Comparison of ENCODE assay signal across 2 cellular contexts in the genomic region with DNA sequence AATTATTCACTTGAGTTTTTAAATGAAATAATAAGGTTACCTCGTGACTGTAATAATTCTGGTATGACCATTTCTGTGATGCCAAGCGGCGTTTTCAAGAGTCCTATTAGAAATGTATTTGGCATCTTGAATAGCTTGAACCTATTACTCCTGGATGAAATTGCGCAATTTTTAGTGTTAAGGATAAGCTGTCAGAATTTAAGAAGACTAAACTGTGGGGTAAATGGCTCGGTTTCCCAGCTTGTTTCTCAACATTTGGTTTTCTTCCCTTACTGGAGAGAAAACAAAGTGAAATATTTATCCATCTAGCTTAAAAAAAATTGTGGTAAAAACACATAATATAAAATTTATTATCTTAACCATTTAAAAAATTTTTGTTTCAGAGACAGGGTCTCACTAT.
TF ChIP-seq lines count a peak whose summit lies in the region.

No MANE protein-coding gene starts in this region.

TF ChIP-seq in SK-N-SH, 30 proteins besides CTCF, POLR2A, EP300 and RAD21 (continued from another document):
- TF ChIP-seq, protein P1, sequence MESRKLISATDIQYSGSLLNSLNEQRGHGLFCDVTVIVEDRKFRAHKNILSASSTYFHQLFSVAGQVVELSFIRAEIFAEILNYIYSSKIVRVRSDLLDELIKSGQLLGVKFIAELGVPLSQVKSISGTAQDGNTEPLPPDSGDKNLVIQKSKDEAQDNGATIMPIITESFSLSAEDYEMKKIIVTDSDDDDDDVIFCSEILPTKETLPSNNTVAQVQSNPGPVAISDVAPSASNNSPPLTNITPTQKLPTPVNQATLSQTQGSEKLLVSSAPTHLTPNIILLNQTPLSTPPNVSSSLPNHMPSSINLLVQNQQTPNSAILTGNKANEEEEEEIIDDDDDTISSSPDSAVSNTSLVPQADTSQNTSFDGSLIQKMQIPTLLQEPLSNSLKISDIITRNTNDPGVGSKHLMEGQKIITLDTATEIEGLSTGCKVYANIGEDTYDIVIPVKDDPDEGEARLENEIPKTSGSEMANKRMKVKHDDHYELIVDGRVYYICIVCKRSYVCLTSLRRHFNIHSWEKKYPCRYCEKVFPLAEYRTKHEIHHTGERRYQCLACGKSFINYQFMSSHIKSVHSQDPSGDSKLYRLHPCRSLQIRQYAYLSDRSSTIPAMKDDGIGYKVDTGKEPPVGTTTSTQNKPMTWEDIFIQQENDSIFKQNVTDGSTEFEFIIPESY (IDR thresholded peaks at IDR 0.05; ENCODE audit: borderline replicate concordance, low read depth): no peak
- TF ChIP-seq NRF1 (IDR thresholded peaks at IDR 0.05; ENCODE audit: low read depth, low read length) (no peak), TAF1 (IDR thresholded peaks at IDR 0.05; ENCODE audit: borderline replicate concordance, low read depth, low read length) (no peak), RXRA (IDR thresholded peaks at IDR 0.05; ENCODE audit: borderline replicate concordance, low read depth) (no peak)
- TF ChIP-seq, protein P2, sequence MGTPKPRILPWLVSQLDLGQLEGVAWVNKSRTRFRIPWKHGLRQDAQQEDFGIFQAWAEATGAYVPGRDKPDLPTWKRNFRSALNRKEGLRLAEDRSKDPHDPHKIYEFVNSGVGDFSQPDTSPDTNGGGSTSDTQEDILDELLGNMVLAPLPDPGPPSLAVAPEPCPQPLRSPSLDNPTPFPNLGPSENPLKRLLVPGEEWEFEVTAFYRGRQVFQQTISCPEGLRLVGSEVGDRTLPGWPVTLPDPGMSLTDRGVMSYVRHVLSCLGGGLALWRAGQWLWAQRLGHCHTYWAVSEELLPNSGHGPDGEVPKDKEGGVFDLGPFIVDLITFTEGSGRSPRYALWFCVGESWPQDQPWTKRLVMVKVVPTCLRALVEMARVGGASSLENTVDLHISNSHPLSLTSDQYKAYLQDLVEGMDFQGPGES (IDR thresholded peaks at IDR 0.05; ENCODE audit: low read depth, low read length): no peak

TF ChIP-seq in SK-N-SH treated with all-trans-retinoic acid at 6 μM for 48 hours, 23 proteins besides CTCF, POLR2A, EP300 and RAD21 (continued from another document):
- no peak for TF ChIP-seq ZNF565 (CRISPR knock-in tag; conservative IDR thresholded peaks at IDR 0.05; ENCODE audit: low read depth)
- TF ChIP-seq TOX (CRISPR knock-in tag; IDR thresholded peaks at IDR 0.05; ENCODE audit: borderline replicate concordance): no peak
- TF ChIP-seq BACH2 (CRISPR knock-in tag; IDR thresholded peaks at IDR 0.05; ENCODE audit: borderline replicate concordance): no peak
- TF ChIP-seq, protein P3, sequence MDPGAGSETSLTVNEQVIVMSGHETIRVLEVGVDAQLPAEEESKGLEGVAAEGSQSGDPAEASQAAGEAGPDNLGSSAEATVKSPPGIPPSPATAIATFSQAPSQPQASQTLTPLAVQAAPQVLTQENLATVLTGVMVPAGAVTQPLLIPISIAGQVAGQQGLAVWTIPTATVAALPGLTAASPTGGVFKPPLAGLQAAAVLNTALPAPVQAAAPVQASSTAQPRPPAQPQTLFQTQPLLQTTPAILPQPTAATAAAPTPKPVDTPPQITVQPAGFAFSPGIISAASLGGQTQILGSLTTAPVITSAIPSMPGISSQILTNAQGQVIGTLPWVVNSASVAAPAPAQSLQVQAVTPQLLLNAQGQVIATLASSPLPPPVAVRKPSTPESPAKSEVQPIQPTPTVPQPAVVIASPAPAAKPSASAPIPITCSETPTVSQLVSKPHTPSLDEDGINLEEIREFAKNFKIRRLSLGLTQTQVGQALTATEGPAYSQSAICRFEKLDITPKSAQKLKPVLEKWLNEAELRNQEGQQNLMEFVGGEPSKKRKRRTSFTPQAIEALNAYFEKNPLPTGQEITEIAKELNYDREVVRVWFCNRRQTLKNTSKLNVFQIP (CRISPR knock-in tag; IDR thresholded peaks at IDR 0.05; ENCODE audit: borderline replicate concordance, low read depth): no peak
- no peak for TF ChIP-seq TCF4 (CRISPR knock-in tag; IDR thresholded peaks at IDR 0.05; ENCODE audit: borderline replicate concordance)
- no peak for TF ChIP-seq RARB (CRISPR knock-in tag; IDR thresholded peaks at IDR 0.05)
- TF ChIP-seq ZFP30 (CRISPR knock-in tag; IDR thresholded peaks at IDR 0.05): no peak
- TF ChIP-seq SNAI2 (CRISPR knock-in tag; IDR thresholded peaks at IDR 0.05): no peak
- no peak for TF ChIP-seq ZNF70 (CRISPR knock-in tag; IDR thresholded peaks at IDR 0.05)
- no peak for TF ChIP-seq PPARA (CRISPR knock-in tag; IDR thresholded peaks at IDR 0.05; ENCODE audit: borderline replicate concordance)
- no peak for TF ChIP-seq CREB5 (CRISPR knock-in tag; IDR thresholded peaks at IDR 0.05; ENCODE audit: low read depth)
